9 cellular contexts compared by ENCODE assay signal in genomic region chr19:10717054-10717355, GRCh38. TPM values are rescaled to one million over a fixed set of nuclear protein-coding genes. Genes with fewer than 3 reads are reported as not detected.
DNase-seq lines count a peak whose midpoint lies in the region; ATAC-seq, FAIRE-seq and TF ChIP-seq lines count a peak whose summit lies in the region.
"Had no signal": no experiment of that assay in that cellular context is flagged by ENCODE, and none has a peak within 500 bp of the region (broad histone marks: within the 10 kb centered on the region; RNA-seq: fewer than 3 reads in every experiment).

No MANE protein-coding gene starts in this region.

- no peaks in the 10 kb centered on the region for H3F3A ChIP-seq in PC-3 (ENCODE audit: low read length, unreplicated experiment)

- H3K9me3 Mint-ChIP-seq in Calu3 (ENCODE audit: low read depth, unreplicated experiment) = no peaks in the 10 kb centered on the region

- H3K36me3 Mint-ChIP-seq in Calu3 (ENCODE audit: insufficient read depth, unreplicated experiment) = peaks cover 35% of the 10 kb centered on the region

- no peak overlapping the region for H3K4me3 Mint-ChIP-seq in Calu3 (ENCODE audit: low read depth, unreplicated experiment)

- no peak overlapping the region for H3K27ac ChIP-seq in PC-3 (ENCODE audit: low read length)
- H3K27ac ChIP-seq in endothelial cell of umbilical vein (ENCODE audit: insufficient read depth, low read depth, low read length) = no peak overlapping the region
- no peak overlapping the region for H3K27ac ChIP-seq in parathyroid adenoma
- H3K27ac ChIP-seq: epithelial cell of prostate had no signal

- no peak for DNase-seq in Calu3
- DNase-seq in PC-3 = no peak
- no peak for DNase-seq in endothelial cell of umbilical vein (ENCODE audit: low read depth, low spot score)
- DNase-seq in COLO829 (ENCODE audit: low spot score) = no peak
- no peak for DNase-seq in head of caudate nucleus
- DNase-seq in NCI-H2081 (lab: John Stamatoyannopoulos, UW) = no peak
- no peak for DNase-seq in ureter (ENCODE audit: low spot score)

- peak overlapping the region; percentile 56 for H3K27ac Mint-ChIP-seq in Calu3 (ENCODE audit: unreplicated experiment)

- intact Hi-C loops in Calu3 (cut with micrococcal nuclease; ENCODE audit: unreplicated experiment) = loop anchor here (2.0 to 5.0 kb wide), 2 partner anchors 45 to 148 kb away; no protein-coding TSS in a partner anchor
- intact Hi-C loops in PC-3 (cut with micrococcal nuclease) = loop anchor here (1.0 to 2.0 kb wide), 4 partner anchors 44 to 147 kb away; no protein-coding TSS in a partner anchor
- intact Hi-C loops in endothelial cell of umbilical vein (cut with micrococcal nuclease) = loop anchor here (1.0 kb wide), 9 partner anchors 16 to 219 kb away; partner anchors contain the start of genes QTRT1 and TMED1
- intact Hi-C loops in head of caudate nucleus (cut with DNase I) = loop anchor here (2.0 to 10.0 kb wide), 3 partner anchors 52 to 148 kb away; partner anchors contain the start of gene TMED1

- dilution Hi-C loops in endothelial cell of umbilical vein (cut with MboI; ENCODE audit: extremely low pct_ligation_motif_present, low sequenced_read_pairs) = no loop called here

- peaks cover 17% of the 10 kb centered on the region for H3K4me1 Mint-ChIP-seq in Calu3 (ENCODE audit: low read depth, unreplicated experiment)

- H3K9me2 ChIP-seq in PC-3 (replicated peaks; ENCODE audit: low read length) = no peaks in the 10 kb centered on the region

- CTCF ChIA-PET in Calu3 (lab: Charles Lee) (interaction anchor here (0.6 to 1.8 kb wide), 11 partner anchors 16 to 147 kb away, joined by 3 to 21 read pairs (median 6); partner anchors contain the start of genes QTRT1, SLC44A2 and TMED1), PC-3 (lab: Charles Lee) (interaction anchor here (0.6 to 2.6 kb wide), 10 partner anchors 15 to 154 kb away, joined by 3 to 23 read pairs (median 7); partner anchors contain the start of gene TMED1), endothelial cell of umbilical vein (lab: Charles Lee) (interaction anchor here (0.7 to 8.0 kb wide), 31 partner anchors 11 to 238 kb away, joined by 3 to 100 read pairs (median 7); partner anchors contain the start of genes CARM1, QTRT1 and TMED1)

- no peak for TF ChIP-seq POLR2A in endothelial cell of umbilical vein (IDR thresholded peaks at IDR 0.05; ENCODE audit: low read depth, low read length)

- H3K4me1 ChIP-seq in PC-3 (ENCODE audit: insufficient read depth, low read length) (peaks cover 15% of the 10 kb centered on the region), endothelial cell of umbilical vein (ENCODE audit: control insufficient read depth, extremely low read depth, insufficient read depth, low read length) (peaks cover 13% of the 10 kb centered on the region), parathyroid adenoma (peaks cover 8% of the 10 kb centered on the region)

- no peak for TF ChIP-seq CTCF in Calu3 (IDR thresholded peaks at IDR 0.05; ENCODE audit: unreplicated experiment)
- no peak for TF ChIP-seq CTCF in PC-3 (conservative IDR thresholded peaks at IDR 0.05; ENCODE audit: low read depth, low read length)
- no peak for TF ChIP-seq CTCF in endothelial cell of umbilical vein (IDR thresholded peaks at IDR 0.05; ENCODE audit: extremely low read depth in 1 of 2, insufficient read depth in 1 of 2, low read depth in 1 of 2, low read length in 2 of 2)
- TF ChIP-seq CTCF in parathyroid adenoma (IDR thresholded peaks at IDR 0.05) = no peak

- 0 out of 2 replicates have a peak overlapping the region, but pooled peaks have one; percentile 26 for H3K9ac ChIP-seq in PC-3 (ENCODE audit: low read length)
- no peak overlapping the region for H3K9ac ChIP-seq in endothelial cell of umbilical vein (replicated peaks; ENCODE audit: extremely low read depth, insufficient read depth, low read length)
- no peak overlapping the region for H3K9ac ChIP-seq in parathyroid adenoma

- H3K4me2 ChIP-seq in PC-3 (ENCODE audit: low read length) (peak overlapping the region; percentile 56), endothelial cell of umbilical vein (ENCODE audit: insufficient read depth, low read length) (peak overlapping the region; percentile 49), parathyroid adenoma (ENCODE audit: low read length) (peak overlapping the region; percentile 68)

- H2AFZ ChIP-seq in PC-3 (ENCODE audit: low read length) = peak overlapping the region; percentile 62
- peak overlapping the region; percentile 85 for H2AFZ ChIP-seq in endothelial cell of umbilical vein (ENCODE audit: low read depth, low read length)
- H2AFZ ChIP-seq in parathyroid adenoma = peak overlapping the region; percentile 68

- no peaks in the 10 kb centered on the region for H3K27me3 Mint-ChIP-seq in Calu3 (ENCODE audit: unreplicated experiment)

- no peak for FAIRE-seq in endothelial cell of umbilical vein (lab: Jason Lieb, UNC)

- POLR2A ChIA-PET in PC-3 (lab: Charles Lee; ENCODE audit: unreplicated experiment) (interaction anchor here (0.8 to 0.9 kb wide), 2 partner anchors 119 to 402 kb away, joined by 4 to 6 read pairs; partner anchors contain the start of gene TMED1), endothelial cell of umbilical vein (lab: Charles Lee) (interaction anchor here (1.4 kb wide), 1 partner anchor 147 kb away, joined by 4 read pairs; no protein-coding TSS in a partner anchor)

- H3K36me3 ChIP-seq in PC-3 (ENCODE audit: low read depth, low read length) (peaks cover 3% of the 10 kb centered on the region; the same call in 1 of the 2 replicates), endothelial cell of umbilical vein (ENCODE audit: control insufficient read depth in 2 of 2, extremely low read depth in 1 of 2, insufficient read depth in 2 of 2, low read length in 2 of 2) (no peaks in the 10 kb centered on the region), parathyroid adenoma (ENCODE audit: control insufficient read depth, insufficient read depth, low read length) (no peaks in the 10 kb centered on the region)

- H3K4me3 ChIP-seq in PC-3 (ENCODE audit: low read length) (peak overlapping the region; percentile 42), endothelial cell of umbilical vein (replicated peaks in 1 of 3; ENCODE audit: insufficient read depth in 1 of 3, low read depth in 1 of 3, low read length in 3 of 3) (peak overlapping the region in 1 of 3 experiments; percentile 1), parathyroid adenoma (ENCODE audit: low read depth, low read length) (peak overlapping the region; percentile 37)

- BruUV-seq in Calu3 (replicated peaks; lab: Mats Ljungman, UMichigan) (no TSS peak), PC-3 (replicated peaks; lab: Mats Ljungman, UMichigan) (no TSS peak), endothelial cell of umbilical vein (replicated peaks; lab: Mats Ljungman, UMichigan) (no TSS peak)

- no peaks in the 10 kb centered on the region for H3K9me1 ChIP-seq in endothelial cell of umbilical vein (replicated peaks; ENCODE audit: control insufficient read depth, extremely low read depth, insufficient read depth, low read length)

- H3K79me2 ChIP-seq in PC-3 (ENCODE audit: low read length) = peaks cover 40% of the 10 kb centered on the region
- peaks cover 40% of the 10 kb centered on the region for H3K79me2 ChIP-seq in endothelial cell of umbilical vein (ENCODE audit: control insufficient read depth, insufficient read depth, low read length)
- peaks cover 34% of the 10 kb centered on the region for H3K79me2 ChIP-seq in parathyroid adenoma

- H4K20me1 ChIP-seq in PC-3 (ENCODE audit: low read length) (peaks cover 32% of the 10 kb centered on the region), endothelial cell of umbilical vein (replicated peaks; ENCODE audit: control insufficient read depth, extremely low read depth, insufficient read depth, low read length) (peaks cover 3% of the 10 kb centered on the region)

- no peak for ATAC-seq in PC-3

- no peaks in the 10 kb centered on the region for H3K9me3 ChIP-seq in PC-3 (ENCODE audit: low read length)
- no peaks in the 10 kb centered on the region for H3K9me3 ChIP-seq in endothelial cell of umbilical vein (replicated peaks; ENCODE audit: control insufficient read depth, insufficient read depth, low read length)
- H3K9me3 ChIP-seq in parathyroid adenoma (ENCODE audit: control insufficient read depth, low read length) = no peaks in the 10 kb centered on the region

- H3K27me3 ChIP-seq in PC-3 (ENCODE audit: low read length) (no peaks in the 10 kb centered on the region), endothelial cell of umbilical vein (ENCODE audit: control insufficient read depth in 2 of 2, insufficient read depth in 2 of 2, low read length in 2 of 2) (no peaks in the 10 kb centered on the region), parathyroid adenoma (ENCODE audit: control insufficient read depth, insufficient read depth, low read length) (no peaks in the 10 kb centered on the region)

TF ChIP-seq in endothelial cell of umbilical vein, 7 proteins besides CTCF, POLR2A, EP300 and RAD21 (continues in another document):
- no peak for TF ChIP-seq MAX (IDR thresholded peaks at IDR 0.05; ENCODE audit: insufficient read depth, insufficient read length)
- no peak for TF ChIP-seq POLR2AphosphoS5 (IDR thresholded peaks at IDR 0.05; ENCODE audit: insufficient read depth, low read depth, low read length)

RNA-seq across cellular contexts. Expression of gene DNM2, which starts 0.9 kb away (rescaled TPM):
- total RNA-seq in Calu3 (2022) (126 and 138 TPM in 2 replicates), PC-3 (2014; rRNA removed) (150 and 211 TPM in 2 replicates), endothelial cell of umbilical vein (164 and 175 TPM in 2 replicates), ureter (352 TPM)
- 81.8 and 89.9 TPM in 2 replicates for polyA plus RNA-seq in endothelial cell of umbilical vein
- 59.6 and 61.8 TPM in 2 replicates for polyA plus RNA-seq in endothelial cell of umbilical vein (2011; cell fraction: cytosol; rRNA removed)
- polyA plus RNA-seq in endothelial cell of umbilical vein (2011; cell fraction: nucleus; rRNA removed) = 239 and 272 TPM in 2 replicates
- 107 and 132 TPM in 2 replicates for polyA plus RNA-seq in endothelial cell of umbilical vein (2012)
- 201 and 205 TPM in 2 replicates for polyA minus RNA-seq in endothelial cell of umbilical vein
- 86.9 TPM for polyA minus RNA-seq in endothelial cell of umbilical vein (2011; cell fraction: cytosol; rRNA and poly(A)+ RNA removed)
- 220 and 223 TPM in 2 replicates for polyA minus RNA-seq in endothelial cell of umbilical vein (2011; cell fraction: nucleus; rRNA and poly(A)+ RNA removed)

RNA-seq across cellular contexts. Expression of gene QTRT1, which starts 15.8 kb away (rescaled TPM):
- total RNA-seq in Calu3 (2022) = 44.1 and 44.9 TPM in 2 replicates
- 72.7 and 79.7 TPM in 2 replicates for total RNA-seq in PC-3 (2014; rRNA removed)
- total RNA-seq in endothelial cell of umbilical vein = 38.2 and 41.7 TPM in 2 replicates
- 61.0 and 64.9 TPM in 2 replicates for polyA plus RNA-seq in endothelial cell of umbilical vein
- 36.7 and 47.9 TPM in 2 replicates for polyA plus RNA-seq in endothelial cell of umbilical vein (2011; cell fraction: cytosol; rRNA removed)
- polyA plus RNA-seq in endothelial cell of umbilical vein (2011; cell fraction: nucleus; rRNA removed) = 149 and 158 TPM in 2 replicates
- polyA plus RNA-seq in endothelial cell of umbilical vein (2012) = 39.2 and 46.7 TPM in 2 replicates
- 13.0 and 17.8 TPM in 2 replicates for polyA minus RNA-seq in endothelial cell of umbilical vein
- polyA minus RNA-seq in endothelial cell of umbilical vein (2011; cell fraction: cytosol; rRNA and poly(A)+ RNA removed) = 16.8 TPM
- polyA minus RNA-seq in endothelial cell of umbilical vein (2011; cell fraction: nucleus; rRNA and poly(A)+ RNA removed) = 16.3 and 22.8 TPM in 2 replicates
- total RNA-seq in ureter = 64.2 TPM
